1 cellular context compared by ENCODE assay signal in the genomic region with DNA sequence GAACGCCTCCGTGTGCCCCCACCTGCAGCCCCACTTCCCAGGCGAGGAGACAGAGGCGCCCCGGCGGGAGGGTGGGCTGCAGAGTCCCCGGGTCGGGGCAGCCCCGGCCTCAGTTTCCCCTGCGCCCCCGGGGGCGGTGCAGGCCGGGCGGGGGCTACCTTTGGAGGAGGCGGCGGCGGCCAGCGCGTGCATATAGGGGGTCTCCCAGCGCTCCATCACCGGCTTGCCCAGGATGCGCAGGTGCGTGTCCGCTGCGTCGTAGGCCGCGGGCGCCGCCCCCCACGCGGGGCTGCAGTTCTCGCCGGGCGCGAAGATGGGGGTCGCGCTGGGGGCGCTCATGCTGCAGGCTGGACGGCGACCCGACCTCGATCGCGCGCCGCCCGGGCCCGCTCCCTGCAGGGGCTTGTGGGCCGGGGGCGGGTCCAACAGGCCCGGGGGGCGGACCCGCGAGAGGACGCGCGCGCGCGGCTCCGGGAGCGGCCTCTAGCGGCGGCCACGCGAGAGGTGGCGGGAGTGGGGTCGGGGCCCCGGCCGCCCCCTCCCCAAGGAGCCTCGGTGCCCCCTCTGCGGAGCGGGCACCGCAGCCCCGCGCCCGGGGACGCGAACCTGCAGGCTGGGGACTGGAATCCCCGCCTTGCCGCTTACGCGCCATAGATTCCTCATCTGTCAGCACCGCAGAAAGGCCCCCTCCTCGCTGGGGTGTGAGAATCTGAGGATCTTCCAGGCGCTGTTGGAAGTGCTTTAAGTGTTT.
TF ChIP-seq lines count a peak whose summit lies in the region.

A gene (minus strand): TSS at position 405 of the 751 bp plus-strand sequence. CDS start 66 bp downstream, at position 339.

TF ChIP-seq in SK-N-SH, 30 proteins besides CTCF, POLR2A, EP300 and RAD21 (continued from another document):
- TF ChIP-seq, protein P1, sequence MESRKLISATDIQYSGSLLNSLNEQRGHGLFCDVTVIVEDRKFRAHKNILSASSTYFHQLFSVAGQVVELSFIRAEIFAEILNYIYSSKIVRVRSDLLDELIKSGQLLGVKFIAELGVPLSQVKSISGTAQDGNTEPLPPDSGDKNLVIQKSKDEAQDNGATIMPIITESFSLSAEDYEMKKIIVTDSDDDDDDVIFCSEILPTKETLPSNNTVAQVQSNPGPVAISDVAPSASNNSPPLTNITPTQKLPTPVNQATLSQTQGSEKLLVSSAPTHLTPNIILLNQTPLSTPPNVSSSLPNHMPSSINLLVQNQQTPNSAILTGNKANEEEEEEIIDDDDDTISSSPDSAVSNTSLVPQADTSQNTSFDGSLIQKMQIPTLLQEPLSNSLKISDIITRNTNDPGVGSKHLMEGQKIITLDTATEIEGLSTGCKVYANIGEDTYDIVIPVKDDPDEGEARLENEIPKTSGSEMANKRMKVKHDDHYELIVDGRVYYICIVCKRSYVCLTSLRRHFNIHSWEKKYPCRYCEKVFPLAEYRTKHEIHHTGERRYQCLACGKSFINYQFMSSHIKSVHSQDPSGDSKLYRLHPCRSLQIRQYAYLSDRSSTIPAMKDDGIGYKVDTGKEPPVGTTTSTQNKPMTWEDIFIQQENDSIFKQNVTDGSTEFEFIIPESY (IDR thresholded peaks at IDR 0.05; ENCODE audit: borderline replicate concordance, low read depth) = peak; percentile 30; the same call in 1 of the 2 replicates
- TF ChIP-seq, protein P2, sequence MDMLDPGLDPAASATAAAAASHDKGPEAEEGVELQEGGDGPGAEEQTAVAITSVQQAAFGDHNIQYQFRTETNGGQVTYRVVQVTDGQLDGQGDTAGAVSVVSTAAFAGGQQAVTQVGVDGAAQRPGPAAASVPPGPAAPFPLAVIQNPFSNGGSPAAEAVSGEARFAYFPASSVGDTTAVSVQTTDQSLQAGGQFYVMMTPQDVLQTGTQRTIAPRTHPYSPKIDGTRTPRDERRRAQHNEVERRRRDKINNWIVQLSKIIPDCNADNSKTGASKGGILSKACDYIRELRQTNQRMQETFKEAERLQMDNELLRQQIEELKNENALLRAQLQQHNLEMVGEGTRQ (IDR thresholded peaks at IDR 0.05; ENCODE audit: borderline replicate concordance, low read depth, low read length) = no peak
- no peak for TF ChIP-seq MEF2A (IDR thresholded peaks at IDR 0.05; ENCODE audit: borderline replicate concordance, low read depth)
- peak; percentile 55 for TF ChIP-seq MXI1 (IDR thresholded peaks at IDR 0.05; ENCODE audit: low read depth, low read length)
